4 cellular contexts compared by ENCODE assay signal in the genomic region with DNA sequence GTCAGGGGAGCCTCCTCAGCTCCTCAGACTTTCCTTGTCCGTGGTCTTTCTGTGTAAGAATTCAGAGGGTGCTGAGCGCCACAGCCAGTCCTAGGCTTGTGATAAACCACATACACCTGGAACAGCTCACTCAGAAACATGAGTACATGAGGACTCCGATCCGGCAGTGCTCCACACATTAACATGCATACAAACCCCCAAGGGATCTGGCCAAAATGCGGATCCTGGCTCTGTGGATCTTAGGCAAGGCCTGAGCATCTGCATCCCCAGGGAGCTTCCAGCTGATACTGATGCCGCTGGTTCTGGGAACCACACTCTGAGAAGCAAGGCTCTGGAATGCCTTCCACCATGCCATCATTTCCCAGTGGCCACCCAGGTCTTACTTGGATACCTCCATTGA. TPM values are rescaled to one million over a fixed set of nuclear protein-coding genes. Genes with fewer than 3 reads are reported as not detected.
"Had no signal": no experiment of that assay in that cellular context is flagged by ENCODE, and none has a peak within 500 bp of the region (broad histone marks: within the 10 kb centered on the region; RNA-seq: fewer than 3 reads in every experiment).

No MANE protein-coding gene starts in this region.

- H3K4me3 ChIP-seq: GM12878 had no signal

- ATAC-seq: GM12878 had no signal

- DNase-seq: GDM1, GF-D8 had no signal

RNA-seq across cellular contexts. Expression of a gene that starts 20.6 kb away (rescaled TPM):
- total RNA-seq: G401, GM12878 had no signal
